Comparison of ENCODE assay signal across 23 cellular contexts in genomic region chr6:120675886-120676285, GRCh38.
"Had no signal": no experiment of that assay in that cellular context is flagged by ENCODE, and none has a peak within 500 bp of the region (broad histone marks: within the 10 kb centered on the region; RNA-seq: fewer than 3 reads in every experiment).

No MANE protein-coding gene starts in this region.

- H3K4me1 ChIP-seq: colonic mucosa, esophagus squamous epithelium, heart right ventricle, lower lobe of right lung, tibial artery had no signal

- H3K9me3 ChIP-seq: colonic mucosa, esophagus squamous epithelium, lower lobe of right lung, tibial artery had no signal

- H3K27ac ChIP-seq: brain microvascular endothelial cell, colonic mucosa, dorsolateral prefrontal cortex, esophagus squamous epithelium, heart right ventricle, lower lobe of right lung, tibial artery, WERI-Rb-1 had no signal

- H3K4me3 ChIP-seq: colonic mucosa, dorsolateral prefrontal cortex, esophagus squamous epithelium, heart right ventricle, lower lobe of right lung, tibial artery had no signal

- FAIRE-seq: small intestine, TTC549 had no signal

- H3K36me3 ChIP-seq: brain microvascular endothelial cell, colonic mucosa, esophagus squamous epithelium, heart right ventricle, lower lobe of right lung, tibial artery, WERI-Rb-1 had no signal

- ATAC-seq: activated CD8-positive, alpha-beta T cell treated with anti-CD3 and anti-CD28 coated beads, Interleukin-2, amount 10 ng/mL, durations not matched to agents 7 days and 5 days; activated naive CD4-positive, alpha-beta T cell treated with anti-CD3 and anti-CD28 coated beads, Interleukin-2, amount 50 U/mL, for 72 hours; heart right ventricle; left lobe of liver; lower lobe of right lung; naive thymus-derived CD4-positive, alpha-beta T cell; sciatic nerve; stimulated activated effector memory CD8-positive, alpha-beta T cell treated with anti-CD3 and anti-CD28 coated beads, Interleukin-12 subunit alpha, Interleukin-12 subunit beta, amount 100 ng/mL, for 72 hours; stimulated activated naive CD8-positive, alpha-beta T cell treated with anti-CD3 and anti-CD28 coated beads, Interleukin-15, amount 100 ng/mL, for 72 hours had no signal

- DNase-seq: activated CD4-positive, alpha-beta T cell treated with anti-CD3 and anti-CD28 coated beads, Interleukin-2, amount 10 ng/mL, durations not matched to agents 7 days and 5 days; activated CD4-positive, CD25-positive, alpha-beta regulatory T cell treated with anti-CD3 and anti-CD28 coated beads, Interleukin-2, amount 50 U/mL, for 72 hours; activated CD8-positive, alpha-beta T cell treated with anti-CD3 and anti-CD28 coated beads, Interleukin-2, amount 10 ng/mL, durations not matched to agents 7 days and 5 days; activated T-cell treated with anti-CD3 and anti-CD28 coated beads, Interleukin-2, amount 50 U/mL, for 1 hour; aorta; brain microvascular endothelial cell; colonic mucosa; dorsolateral prefrontal cortex; esophagus squamous epithelium; heart right ventricle; lower lobe of right lung; naive thymus-derived CD4-positive, alpha-beta T cell; occipital lobe; small intestine; stimulated activated CD4-positive, alpha-beta T cell treated with anti-CD3 and anti-CD28 coated beads, Interleukin-2, amount 100 ng/mL, for 24 hours; stimulated activated naive CD8-positive, alpha-beta T cell treated with anti-CD3 and anti-CD28 coated beads, Interleukin-15, amount 100 ng/mL, for 72 hours; tibial artery; WERI-Rb-1 had no signal

- H3K27me3 ChIP-seq: brain microvascular endothelial cell, colonic mucosa, dorsolateral prefrontal cortex, esophagus squamous epithelium, heart right ventricle, tibial artery had no signal
